Comparison of ENCODE assay signal across 8 cellular contexts in the genomic region with DNA sequence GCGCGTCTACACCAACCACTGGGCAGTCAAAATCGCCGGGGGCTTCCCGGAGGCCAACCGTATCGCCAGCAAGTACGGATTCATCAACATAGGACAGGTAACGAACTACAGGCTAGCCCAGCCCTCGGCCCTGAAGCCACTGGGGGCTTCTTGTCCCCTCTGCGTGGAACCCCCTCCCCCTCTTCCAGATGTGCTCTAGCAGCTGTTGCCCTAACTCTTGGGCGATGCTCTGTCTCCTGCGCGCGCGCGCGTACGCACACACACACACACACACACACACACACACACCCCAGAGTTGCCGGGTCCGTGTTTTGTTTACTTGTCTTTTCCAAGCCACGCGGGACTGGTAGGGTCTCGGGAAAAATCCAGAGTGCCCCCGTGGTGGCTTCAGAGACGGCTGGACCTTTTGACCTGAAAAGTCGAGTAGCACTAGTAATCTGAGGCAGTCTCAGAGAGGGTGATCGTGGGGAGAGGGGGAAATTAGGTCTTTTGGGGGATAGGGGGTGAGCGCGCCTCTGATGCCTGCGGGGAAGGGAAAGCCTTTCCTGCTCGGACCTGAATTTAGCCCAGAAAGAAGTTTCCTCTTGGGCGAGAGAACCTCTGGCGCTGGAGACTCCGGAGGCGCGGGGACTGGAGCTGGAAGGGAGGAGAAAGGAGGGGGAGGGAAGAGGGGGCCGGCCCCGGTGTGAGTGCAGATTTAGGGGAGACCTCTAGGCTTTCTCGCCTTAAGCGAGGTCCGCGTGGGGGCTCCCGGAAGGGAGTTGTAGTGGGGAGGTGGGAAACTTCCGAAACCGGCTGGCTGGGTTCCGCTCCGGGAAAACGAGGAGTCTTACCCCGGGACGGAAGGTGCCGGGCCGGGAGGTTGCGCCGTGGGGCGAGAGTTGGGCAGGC. TPM values are rescaled to one million over a fixed set of nuclear protein-coding genes. Genes with fewer than 3 reads are reported as not detected.
DNase-seq lines count a peak whose midpoint lies in the region; ATAC-seq, FAIRE-seq and TF ChIP-seq lines count a peak whose summit lies in the region.

No MANE protein-coding gene starts in this region.

- peak; percentile 31 for DNase-seq in GM20000 (ENCODE audit: low spot score)
- no peak for DNase-seq in SK-N-MC (ENCODE audit: low read depth, low spot score)
- DNase-seq in cardiac fibroblast (ENCODE audit: low read depth in 2 of 2), result peak; percentile 56 to 59
- DNase-seq in kidney, result peak; percentile 79
- peak; percentile 31 for DNase-seq in stimulated activated CD4-positive, alpha-beta T cell treated with anti-CD3 and anti-CD28 coated beads, Interleukin-12 subunit alpha, Interleukin-12 subunit beta, amount 100 ng/mL, for 4 hours
- no peak for DNase-seq in mesenteric fat pad (ENCODE audit: low spot score)

- no peaks in the 10 kb centered on the region for H3K36me3 ChIP-seq in SK-N-MC (ENCODE audit: insufficient read depth, low read length)
- no peaks in the 10 kb centered on the region for H3K36me3 ChIP-seq in kidney (ENCODE audit: control insufficient read depth in 1 of 2, insufficient read depth in 2 of 2, low read length in 2 of 2)

- no peak for FAIRE-seq in kidney (lab: Jason Lieb, UNC)

- peaks cover 4 to 10% of the 10 kb centered on the region in 2 donors for H3K4me1 ChIP-seq in kidney (ENCODE audit: control insufficient read depth in 1 of 2, insufficient read depth in 1 of 2, low read depth in 1 of 2, low read length in 2 of 2)

- no peaks in the 10 kb centered on the region for H3K9me3 ChIP-seq in SK-N-MC (ENCODE audit: low read depth, low read length)
- no peaks in the 10 kb centered on the region for H3K9me3 ChIP-seq in kidney (ENCODE audit: control insufficient read depth in 1 of 2, low read length in 2 of 2)

- H3K9ac ChIP-seq in SK-N-MC (ENCODE audit: insufficient read length) (peak overlapping the region; percentile 67), kidney (ENCODE audit: low read length in 2 of 2) (peak overlapping the region; percentile 55 to 58)

- H3K27ac ChIP-seq in SK-N-MC (no peak overlapping the region), kidney (ENCODE audit: low read depth in 2 of 2, low read length in 2 of 2) (peak overlapping the region; percentile 74 to 84)

- ATAC-seq in GM21786 (IDR thresholded peaks at IDR 0.05; ENCODE audit: unreplicated experiment), result no peak
- no peak for ATAC-seq in HG03039 (IDR thresholded peaks at IDR 0.05; ENCODE audit: unreplicated experiment)

- intact Hi-C loops in kidney (cut with DNase I), result no loop called here

- no peak for TF ChIP-seq CTCF in GM20000 (IDR thresholded peaks at IDR 0.05; ENCODE audit: extremely low read depth, missing control alignments)
- TF ChIP-seq CTCF in cardiac fibroblast (IDR thresholded peaks at IDR 0.05; ENCODE audit: low read depth, low read length), result no peak
- TF ChIP-seq CTCF in kidney (IDR thresholded peaks at IDR 0.05; ENCODE audit: borderline replicate concordance, extremely low read depth, insufficient read depth), result no peak

- H3K4me3 ChIP-seq in SK-N-MC (peak overlapping the region; percentile 86), cardiac fibroblast (replicated peaks in 1 of 2; ENCODE audit: low read depth in 2 of 2, low read length in 2 of 2) (peak overlapping the region; percentile 66 to 75), kidney (ENCODE audit: low read length in 2 of 2) (peak overlapping the region; percentile 95 to 96)

RNA-seq across cellular contexts. Expression of a gene that starts 1.0 kb away (rescaled TPM):
- total RNA-seq in kidney, result 14.7 TPM
- 1.6 TPM for polyA plus RNA-seq in kidney (ENCODE audit: insufficient read depth, low read depth, low replicate concordance)
- total RNA-seq in mesenteric fat pad, result 79.6 TPM

Comparison
In these comparisons a context has a peak if more than half of its experiments do, and no peak if none do; other contexts are left out.
1. DNase-seq: peak in GM20000 (single experiment), cardiac fibroblast (2 of 2), kidney (single experiment) and stimulated activated CD4-positive, alpha-beta T cell treated with anti-CD3 and anti-CD28 coated beads, Interleukin-12 subunit alpha, Interleukin-12 subunit beta, amount 100 ng/mL, for 4 hours (single experiment); none in SK-N-MC (single experiment) and mesenteric fat pad (single experiment).
2. Peak in every context shown above with its lines, with median percentiles within 50 percentile points of each other: H3K4me3 ChIP-seq.